9 cellular contexts compared by ENCODE assay signal in genomic region chr12:59055204-59055839, GRCh38.
DNase-seq lines count a peak whose midpoint lies in the region; ATAC-seq, FAIRE-seq and TF ChIP-seq lines count a peak whose summit lies in the region.
"Had no signal": no experiment of that assay in that cellular context is flagged by ENCODE, and none has a peak within 500 bp of the region (broad histone marks: within the 10 kb centered on the region; RNA-seq: fewer than 3 reads in every experiment).

No MANE protein-coding gene starts in this region.

- H3K4me3 ChIP-seq in cardiac fibroblast (replicated peaks in 1 of 2; ENCODE audit: low read depth in 2 of 2, low read length in 2 of 2) (no peak overlapping the region), dorsolateral prefrontal cortex (no peak overlapping the region)

- TF ChIP-seq CTCF in cardiac fibroblast (IDR thresholded peaks at IDR 0.05; ENCODE audit: low read depth, low read length) (no peak), dorsolateral prefrontal cortex (IDR thresholded peaks at IDR 0.05 in 54 of 56, conservative IDR thresholded peaks at IDR 0.05 in 2 of 56; ENCODE audit: low read depth in 1 of 56, partially characterized antibody in 56 of 56) (no peak)

- no peak for DNase-seq in activated CD4-positive, CD25-positive, alpha-beta regulatory T cell (lab: John Stamatoyannopoulos, UW)
- DNase-seq in cardiac fibroblast (ENCODE audit: low read depth in 2 of 2) (peak; percentile 59 to 89), GM19239 (ENCODE audit: insufficient read length, low spot score) (no peak), dorsolateral prefrontal cortex (no peak), SK-N-DZ (ENCODE audit: low spot score) (no peak)
- no peak for DNase-seq in stimulated activated naive CD8-positive, alpha-beta T cell treated with anti-CD3 and anti-CD28 coated beads, Interleukin-15, Interleukin-2, amounts not matched to agents 100 U/mL and 50 U/mL, for 24 hours
- DNase-seq: stimulated activated CD4-positive, alpha-beta T cell treated with anti-CD3 and anti-CD28 coated beads, Interleukin-12 subunit alpha, Interleukin-12 subunit beta, amount 100 ng/mL, for 4 hours had no signal

- H3K27me3 ChIP-seq in dorsolateral prefrontal cortex: no peaks in the 10 kb centered on the region

- peak; percentile 60 to 70 for ATAC-seq in activated CD4-positive, CD25-positive, alpha-beta regulatory T cell treated with anti-CD3 and anti-CD28 coated beads, Interleukin-2, amount 50 U/mL, for 24 hours
- peak; percentile 82 for ATAC-seq in HG03442 (IDR thresholded peaks at IDR 0.05; ENCODE audit: unreplicated experiment)
- peak; percentile 78 for ATAC-seq in stimulated activated naive CD8-positive, alpha-beta T cell treated with anti-CD3 and anti-CD28 coated beads, Interleukin-15, Interleukin-2, amounts not matched to agents 100 U/mL and 50 U/mL, for 24 hours

- H3K27ac ChIP-seq in dorsolateral prefrontal cortex: no peak overlapping the region

- intact Hi-C loops in dorsolateral prefrontal cortex (cut with DNase I): no loop called here

- FAIRE-seq in GM19239 (lab: Jason Lieb, UNC): no peak

Comparison
In these comparisons a context has a peak if more than half of its experiments do, and no peak if none do; other contexts are left out.
1. DNase-seq: peak in cardiac fibroblast (2 of 2); none in activated CD4-positive, CD25-positive, alpha-beta regulatory T cell (0 of 4), stimulated activated naive CD8-positive, alpha-beta T cell treated with anti-CD3 and anti-CD28 coated beads, Interleukin-15, Interleukin-2, amounts not matched to agents 100 U/mL and 50 U/mL, for 24 hours (single experiment), GM19239 (single experiment), dorsolateral prefrontal cortex (0 of 10) and SK-N-DZ (single experiment).
2. Peak in every context shown above with its lines, with median percentiles within 50 percentile points of each other: ATAC-seq.